Comparison of ENCODE assay signal across 1 cellular context in genomic region chr12:60535363-60535762, GRCh38.
TF ChIP-seq lines count a peak whose summit lies in the region.

No MANE protein-coding gene starts in this region.

TF ChIP-seq in HepG2, 621 proteins besides CTCF, POLR2A, EP300 and RAD21 (continued from another document):
- TF ChIP-seq U2AF1 (optimal IDR thresholded peaks at IDR 0.05; ENCODE audit: low read depth, low read length) (no peak), SYNCRIP (IDR thresholded peaks at IDR 0.05; ENCODE audit: insufficient read depth, low read depth, low read length) (no peak), ZHX1 (CRISPR knock-in tag; IDR thresholded peaks at IDR 0.05; ENCODE audit: low read depth) (no peak), ZNF607 (CRISPR knock-in tag; IDR thresholded peaks at IDR 0.05; ENCODE audit: borderline replicate concordance) (no peak), ZNF687 (CRISPR knock-in tag; IDR thresholded peaks at IDR 0.05) (no peak), ZNF614 (CRISPR knock-in tag; IDR thresholded peaks at IDR 0.05; ENCODE audit: borderline replicate concordance) (no peak), MAFK (conservative IDR thresholded peaks at IDR 0.05 in 1 of 2, IDR thresholded peaks at IDR 0.05 in 1 of 2; ENCODE audit: low read length in 2 of 2) (no peak), ZNF101 (CRISPR knock-in tag; IDR thresholded peaks at IDR 0.05; ENCODE audit: borderline replicate concordance, low read depth) (no peak), ATF4 (CRISPR knock-in tag; IDR thresholded peaks at IDR 0.05) (no peak), MAFG (CRISPR knock-in tag; IDR thresholded peaks at IDR 0.05) (no peak), AKAP8 (CRISPR knock-in tag; IDR thresholded peaks at IDR 0.05) (no peak)
- TF ChIP-seq, protein P1, sequence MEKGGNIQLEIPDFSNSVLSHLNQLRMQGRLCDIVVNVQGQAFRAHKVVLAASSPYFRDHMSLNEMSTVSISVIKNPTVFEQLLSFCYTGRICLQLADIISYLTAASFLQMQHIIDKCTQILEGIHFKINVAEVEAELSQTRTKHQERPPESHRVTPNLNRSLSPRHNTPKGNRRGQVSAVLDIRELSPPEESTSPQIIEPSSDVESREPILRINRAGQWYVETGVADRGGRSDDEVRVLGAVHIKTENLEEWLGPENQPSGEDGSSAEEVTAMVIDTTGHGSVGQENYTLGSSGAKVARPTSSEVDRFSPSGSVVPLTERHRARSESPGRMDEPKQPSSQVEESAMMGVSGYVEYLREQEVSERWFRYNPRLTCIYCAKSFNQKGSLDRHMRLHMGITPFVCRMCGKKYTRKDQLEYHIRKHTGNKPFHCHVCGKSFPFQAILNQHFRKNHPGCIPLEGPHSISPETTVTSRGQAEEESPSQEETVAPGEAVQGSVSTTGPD (CRISPR knock-in tag; IDR thresholded peaks at IDR 0.05), result no peak
- TF ChIP-seq, protein P2, sequence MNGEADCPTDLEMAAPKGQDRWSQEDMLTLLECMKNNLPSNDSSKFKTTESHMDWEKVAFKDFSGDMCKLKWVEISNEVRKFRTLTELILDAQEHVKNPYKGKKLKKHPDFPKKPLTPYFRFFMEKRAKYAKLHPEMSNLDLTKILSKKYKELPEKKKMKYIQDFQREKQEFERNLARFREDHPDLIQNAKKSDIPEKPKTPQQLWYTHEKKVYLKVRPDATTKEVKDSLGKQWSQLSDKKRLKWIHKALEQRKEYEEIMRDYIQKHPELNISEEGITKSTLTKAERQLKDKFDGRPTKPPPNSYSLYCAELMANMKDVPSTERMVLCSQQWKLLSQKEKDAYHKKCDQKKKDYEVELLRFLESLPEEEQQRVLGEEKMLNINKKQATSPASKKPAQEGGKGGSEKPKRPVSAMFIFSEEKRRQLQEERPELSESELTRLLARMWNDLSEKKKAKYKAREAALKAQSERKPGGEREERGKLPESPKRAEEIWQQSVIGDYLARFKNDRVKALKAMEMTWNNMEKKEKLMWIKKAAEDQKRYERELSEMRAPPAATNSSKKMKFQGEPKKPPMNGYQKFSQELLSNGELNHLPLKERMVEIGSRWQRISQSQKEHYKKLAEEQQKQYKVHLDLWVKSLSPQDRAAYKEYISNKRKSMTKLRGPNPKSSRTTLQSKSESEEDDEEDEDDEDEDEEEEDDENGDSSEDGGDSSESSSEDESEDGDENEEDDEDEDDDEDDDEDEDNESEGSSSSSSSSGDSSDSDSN (CRISPR knock-in tag; IDR thresholded peaks at IDR 0.05), result no peak
- TF ChIP-seq, protein P3, sequence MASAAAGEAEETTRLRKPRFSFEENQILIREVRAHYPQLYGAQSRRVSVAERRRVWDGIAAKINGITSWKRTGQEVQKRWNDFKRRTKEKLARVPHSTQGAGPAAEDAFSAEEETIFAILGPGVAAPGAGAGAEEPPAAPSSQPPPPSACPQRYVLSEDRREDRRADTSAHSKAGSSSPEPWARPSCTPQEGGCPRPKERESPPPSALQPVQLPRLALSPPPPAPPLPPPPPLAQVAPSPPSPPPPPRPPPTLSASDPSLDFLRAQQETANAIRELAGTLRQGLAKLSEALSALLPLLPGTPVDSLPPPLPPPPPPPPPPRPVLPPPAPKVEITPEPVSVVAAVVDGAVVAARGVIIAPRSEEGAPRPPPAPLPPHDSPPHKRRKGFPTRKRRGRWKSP (CRISPR knock-in tag; IDR thresholded peaks at IDR 0.05), result no peak
- TF ChIP-seq, protein P4, sequence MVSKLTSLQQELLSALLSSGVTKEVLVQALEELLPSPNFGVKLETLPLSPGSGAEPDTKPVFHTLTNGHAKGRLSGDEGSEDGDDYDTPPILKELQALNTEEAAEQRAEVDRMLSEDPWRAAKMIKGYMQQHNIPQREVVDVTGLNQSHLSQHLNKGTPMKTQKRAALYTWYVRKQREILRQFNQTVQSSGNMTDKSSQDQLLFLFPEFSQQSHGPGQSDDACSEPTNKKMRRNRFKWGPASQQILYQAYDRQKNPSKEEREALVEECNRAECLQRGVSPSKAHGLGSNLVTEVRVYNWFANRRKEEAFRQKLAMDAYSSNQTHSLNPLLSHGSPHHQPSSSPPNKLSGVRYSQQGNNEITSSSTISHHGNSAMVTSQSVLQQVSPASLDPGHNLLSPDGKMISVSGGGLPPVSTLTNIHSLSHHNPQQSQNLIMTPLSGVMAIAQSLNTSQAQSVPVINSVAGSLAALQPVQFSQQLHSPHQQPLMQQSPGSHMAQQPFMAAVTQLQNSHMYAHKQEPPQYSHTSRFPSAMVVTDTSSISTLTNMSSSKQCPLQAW (CRISPR knock-in tag; IDR thresholded peaks at IDR 0.05), result no peak
